Comparison of ENCODE assay signal across 8 cellular contexts in genomic region chr12:104456950-104457745, GRCh38. TPM values are rescaled to one million over a fixed set of nuclear protein-coding genes. Genes with fewer than 3 reads are reported as not detected.
DNase-seq lines count a peak whose midpoint lies in the region; ATAC-seq and TF ChIP-seq lines count a peak whose summit lies in the region.

No MANE protein-coding gene starts in this region.

- H3K36me3 Mint-ChIP-seq in nephron progenitor cell (ENCODE audit: low read depth), result no peaks in the 10 kb centered on the region

- H3K36me3 ChIP-seq in PC-9 (ENCODE audit: low read depth) (no peaks in the 10 kb centered on the region), transverse colon (no peaks in the 10 kb centered on the region)

- peaks cover 64% of the 10 kb centered on the region for H3K79me2 ChIP-seq in PC-9 (ENCODE audit: low read depth)

- H3K9me3 ChIP-seq in PC-9 (ENCODE audit: insufficient read depth, low read depth), result no peaks in the 10 kb centered on the region
- H3K9me3 ChIP-seq in transverse colon, result no peaks in the 10 kb centered on the region

- H3K9me2 ChIP-seq in PC-9 (ENCODE audit: insufficient read depth), result no peaks in the 10 kb centered on the region

- CTCF ChIA-PET in PC-9 (lab: Charles Lee), result interaction anchor here (0.6 kb wide), 1 partner anchor 74 kb away, joined by 14 read pairs; no protein-coding TSS in a partner anchor

- H3K4me2 ChIP-seq in PC-9, result peak overlapping the region; percentile 79

- peak overlapping the region; percentile 84 for H2AFZ ChIP-seq in PC-9

- peaks cover 47% of the 10 kb centered on the region for H3K4me1 Mint-ChIP-seq in nephron progenitor cell

- POLR2A ChIA-PET in PC-9 (lab: Charles Lee; ENCODE audit: unreplicated experiment), result interaction anchor here (0.7 kb wide), 1 partner anchor 10 kb away, joined by 4 read pairs; no protein-coding TSS in a partner anchor

- ATAC-seq in GM21423 (IDR thresholded peaks at IDR 0.05; ENCODE audit: unreplicated experiment), result peak; percentile 18

- peak overlapping the region; percentile 98 for H3K4me3 Mint-ChIP-seq in nephron progenitor cell

- BruUV-seq in PC-9 (replicated peaks; lab: Mats Ljungman, UMichigan), result TSS peak; percentile 56

- peaks cover 26% of the 10 kb centered on the region for H3F3A ChIP-seq in PC-9 (ENCODE audit: insufficient read depth, low read depth)

- peaks cover 15% of the 10 kb centered on the region; the same call in 1 of the 2 replicates for H4K20me1 ChIP-seq in PC-9 (ENCODE audit: insufficient read depth)

- WGBS in transverse colon (ENCODE audit: low coverage in 1 of 2), 2 donors, result 0 to 2% methylated on average over 5 to 67 of the region's 71 CpGs

- no peaks in the 10 kb centered on the region for H3K9me3 Mint-ChIP-seq in nephron progenitor cell

- TF ChIP-seq EP300 in transverse colon (IDR thresholded peaks at IDR 0.05; ENCODE audit: low read depth), result no peak

- peak overlapping the region; percentile 98 for H3K27ac Mint-ChIP-seq in nephron progenitor cell

- no peak; the same call in 1 of the 2 replicates for TF ChIP-seq CTCF in PC-9 (conservative IDR thresholded peaks at IDR 0.05)
- peak; percentile 43 for TF ChIP-seq CTCF in fibroblast of villous mesenchyme (IDR thresholded peaks at IDR 0.05; ENCODE audit: insufficient read depth, low read depth, low read length)
- TF ChIP-seq CTCF in nephron progenitor cell (IDR thresholded peaks at IDR 0.05), result peak; percentile 27
- TF ChIP-seq CTCF in transverse colon (IDR thresholded peaks at IDR 0.05), result peak in 2 of 5 experiments; percentile 18 to 26

- no peaks in the 10 kb centered on the region for H3K27me3 ChIP-seq in PC-9 (ENCODE audit: insufficient read depth, low read depth)
- peaks cover 31% of the 10 kb centered on the region for H3K27me3 ChIP-seq in transverse colon

- DNase-seq in DMS79 (lab: John Stamatoyannopoulos, UW), result peak; percentile 27
- DNase-seq in HUDEP-2 (lab: John Stamatoyannopoulos, UW; ENCODE audit: unreplicated experiment in 76 of 76), result peak in 56 of 76 experiments; percentile 14 to 80 (median 40)
- DNase-seq in PC-9, result peak; percentile 42 to 63
- peak; percentile 53 for DNase-seq in activated effector memory CD4-positive, alpha-beta T cell treated with Interleukin-2 at 50 U/mL for 16 hours
- DNase-seq in fibroblast of villous mesenchyme (ENCODE audit: low read depth), result peak; percentile 73
- DNase-seq in nephron progenitor cell, result peak; percentile 62
- peak; percentile 66 for DNase-seq in transverse colon

- peaks cover 11% of the 10 kb centered on the region for H3K27me3 Mint-ChIP-seq in nephron progenitor cell (ENCODE audit: low read depth, poor library complexity)

- peak overlapping the region; percentile 89 for H3K4me3 ChIP-seq in PC-9
- peak overlapping the region; percentile 92 for H3K4me3 ChIP-seq in fibroblast of villous mesenchyme (ENCODE audit: low read depth, low read length)
- H3K4me3 ChIP-seq in transverse colon, result peak overlapping the region; percentile 55 to 91 (median 64)

- peaks cover 47% of the 10 kb centered on the region for H3K4me1 ChIP-seq in PC-9 (replicated peaks; ENCODE audit: insufficient read depth)
- H3K4me1 ChIP-seq in transverse colon, result peaks cover 0 to 33% (median 13%) of the 10 kb centered on the region in 4 donors

- intact Hi-C loops in PC-9 (cut with micrococcal nuclease; ENCODE audit: unreplicated experiment) (loop anchor here (1.0 to 5.0 kb wide), 4 partner anchors 74 to 220 kb away; no protein-coding TSS in a partner anchor), transverse colon (cut with DNase I; ENCODE audit: low total_unique reads) (loop anchor here (5.0 kb wide), 1 partner anchor 215 kb away; no protein-coding TSS in a partner anchor)

- in situ Hi-C loops in transverse colon (cut with MboI; ENCODE audit: low pct_ligation_motif_present in 1 of 4, low pct_unique_long_range_greater_than_20kb in 1 of 4, low sequenced_read_pairs in 3 of 4), result no loop called here

- no peak for TF ChIP-seq POLR2A in transverse colon (IDR thresholded peaks at IDR 0.05)

- H3K27ac ChIP-seq in PC-9, result peak overlapping the region; percentile 58
- peak overlapping the region; percentile 85 to 94 (median 92) for H3K27ac ChIP-seq in transverse colon

RNA-seq across cellular contexts. Expression of gene CHST11, which starts 0.4 kb away (rescaled TPM):
- total RNA-seq in PC-9 (2021), result 39.9 and 52.2 TPM in 2 replicates
- total RNA-seq in fibroblast of villous mesenchyme, result 3.5 and 8.2 TPM in 2 replicates
- 100 to 1,000 TPM in 1 of 4 donors, 10 to 100 TPM in 2, 1 to 10 TPM in 1; 4.2 to 123 (median 31.5) TPM for total RNA-seq in transverse colon

Comparison
In these comparisons a context has a peak if more than half of its experiments do, and no peak if none do; other contexts are left out.
1. Peak in every context shown above with its lines: DNase-seq, ATAC-seq, H3K4me3 ChIP-seq and H3K27ac ChIP-seq.